22 cellular contexts compared by ENCODE assay signal in the genomic region with DNA sequence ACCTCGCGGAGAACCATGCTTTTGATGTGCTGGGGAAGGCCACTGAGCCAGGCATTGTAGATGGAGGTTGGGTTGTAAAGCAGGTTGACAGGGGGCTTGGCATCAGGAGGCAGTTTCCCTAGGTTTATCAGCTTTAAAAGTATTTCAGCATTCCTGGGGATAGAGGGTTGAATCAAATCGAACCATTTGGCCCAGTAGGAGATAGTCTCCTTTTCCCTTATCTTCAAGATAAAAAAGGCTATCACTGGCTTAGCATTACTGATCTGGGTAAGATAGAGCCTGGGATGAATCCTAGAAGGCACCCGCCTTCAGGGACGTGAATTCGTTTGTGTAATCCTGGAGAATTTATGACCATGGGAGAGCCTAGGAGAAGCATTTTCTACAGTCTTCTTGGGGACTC. TPM values are rescaled to one million over a fixed set of nuclear protein-coding genes. Genes with fewer than 3 reads are reported as not detected.
A peak's percentile ranks its signal among the peaks of the same experiment; 100 is the strongest.
DNase-seq lines count a peak whose midpoint lies in the region; ATAC-seq, FAIRE-seq and TF ChIP-seq lines count a peak whose summit lies in the region.
"Had no signal": no experiment of that assay in that cellular context is flagged by ENCODE, and none has a peak within 500 bp of the region (broad histone marks: within the 10 kb centered on the region; RNA-seq: fewer than 3 reads in every experiment).

No MANE protein-coding gene starts in this region.

- intact Hi-C loops in posterior cingulate gyrus (cut with DNase I) = no loop called here

- TF ChIP-seq CTCF in bronchial epithelial cell (IDR thresholded peaks at IDR 0.05; ENCODE audit: insufficient read depth, low read length, severe bottlenecking) = no peak
- TF ChIP-seq CTCF in osteocyte (IDR thresholded peaks at IDR 0.05) = no peak

- H3K18ac ChIP-seq in mesendoderm (ENCODE audit: low read length) = no peak overlapping the region

- no peak for DNase-seq in bronchial epithelial cell (ENCODE audit: low read depth)
- peak; percentile 92 for DNase-seq in mesendoderm
- peak; percentile 21 for DNase-seq in osteocyte (ENCODE audit: extremely low spot score, unreplicated experiment)
- DNase-seq in posterior cingulate gyrus = no peak
- DNase-seq: AML-193; Calu3; CD4-positive, alpha-beta T cell; CD8-positive, alpha-beta T cell; DMS79 treated with DMSO at 0.1 percent for 48 hours; GF-D8 had no signal

- H2BK15ac ChIP-seq in mesendoderm (replicated peaks; ENCODE audit: low read depth) = no peak overlapping the region

- H3K4me3 ChIP-seq in bronchial epithelial cell (ENCODE audit: low read depth, low read length) (no peak overlapping the region), mesendoderm (ENCODE audit: low read length) (no peak overlapping the region)
- H3K4me3 ChIP-seq: A549; BLaER1 treated with 17β-estradiol and CSF1 and Interleukin-3, amounts not matched to agents 10 nM and 100 nM had no signal

- H3K27me3 ChIP-seq in bronchial epithelial cell (ENCODE audit: control insufficient read depth, insufficient read depth, low read length) (peaks cover 2% of the 10 kb centered on the region), mesendoderm (ENCODE audit: insufficient read depth, low read length, poor library complexity) (no peaks in the 10 kb centered on the region)
- H3K27me3 ChIP-seq: BLaER1 treated with 17β-estradiol and CSF1 and Interleukin-3, amounts not matched to agents 10 nM and 100 nM had no signal

- peaks cover 10% of the 10 kb centered on the region for H3K4me1 ChIP-seq in mesendoderm (ENCODE audit: control insufficient read depth, low read depth, low read length)
- H3K4me1 ChIP-seq: A549; BLaER1 treated with 17β-estradiol and CSF1 and Interleukin-3, amounts not matched to agents 10 nM and 100 nM had no signal

- H3K23ac ChIP-seq in mesendoderm (ENCODE audit: low read length) = no peak overlapping the region

- no peak overlapping the region for H4K8ac ChIP-seq in mesendoderm (ENCODE audit: low read depth, low read length)

- no peaks in the 10 kb centered on the region for H3K79me1 ChIP-seq in mesendoderm (ENCODE audit: low read length)

- H3K36me3 ChIP-seq in bronchial epithelial cell (ENCODE audit: control insufficient read depth, insufficient read depth, low read length) (no peaks in the 10 kb centered on the region), mesendoderm (ENCODE audit: control insufficient read depth, insufficient read depth, low read length) (no peaks in the 10 kb centered on the region)
- H3K36me3 ChIP-seq: BLaER1 treated with 17β-estradiol and CSF1 and Interleukin-3, amounts not matched to agents 10 nM and 100 nM had no signal

- peak overlapping the region; percentile 89 for H2BK5ac ChIP-seq in mesendoderm (ENCODE audit: low read length)

- H3K4me2 ChIP-seq in mesendoderm (ENCODE audit: low read length) = no peak overlapping the region
- H3K4me2 ChIP-seq: A549; BLaER1 treated with 17β-estradiol and CSF1 and Interleukin-3, amounts not matched to agents 10 nM and 100 nM had no signal

- FAIRE-seq in bronchial epithelial cell (lab: Jason Lieb, UNC) = peak; percentile 84
- FAIRE-seq: A549, D721Med, G401.6, GM12891 had no signal

- no peaks in the 10 kb centered on the region for H3K79me2 ChIP-seq in mesendoderm (ENCODE audit: control insufficient read depth, insufficient read depth, low read length)

- no peak overlapping the region for H3K27ac ChIP-seq in mesendoderm (ENCODE audit: low read depth, low read length)
- H3K27ac ChIP-seq: 22Rv1; A549; BLaER1 treated with 17β-estradiol and CSF1 and Interleukin-3, amounts not matched to agents 10 nM and 100 nM; C4-2B had no signal

- no peak overlapping the region for H3K4me3 Mint-ChIP-seq in osteocyte (ENCODE audit: unreplicated experiment)
- H3K4me3 Mint-ChIP-seq: B cell; CD4-positive, alpha-beta T cell; CD8-positive, alpha-beta T cell had no signal

- peak overlapping the region; percentile 82 for H3K56ac ChIP-seq in mesendoderm (ENCODE audit: low read length)

- no peaks in the 10 kb centered on the region for H3K9me3 Mint-ChIP-seq in osteocyte (ENCODE audit: unreplicated experiment)
- H3K9me3 Mint-ChIP-seq: CD4-positive, alpha-beta T cell; CD8-positive, alpha-beta T cell had no signal

- H3K27ac Mint-ChIP-seq in osteocyte (ENCODE audit: unreplicated experiment) = no peak overlapping the region
- H3K27ac Mint-ChIP-seq: B cell; CD4-positive, alpha-beta T cell; CD8-positive, alpha-beta T cell had no signal

- no peak for ATAC-seq in GM21360 (IDR thresholded peaks at IDR 0.05; ENCODE audit: unreplicated experiment)
- ATAC-seq: A549; CD8-positive, alpha-beta T cell had no signal

- H2AK5ac ChIP-seq in mesendoderm (ENCODE audit: low read length) = no peak overlapping the region

- H2BK120ac ChIP-seq in mesendoderm (ENCODE audit: low read depth, low read length) = no peak overlapping the region

- no peak overlapping the region for H3K4ac ChIP-seq in mesendoderm (ENCODE audit: low read depth, low read length)

- no peak overlapping the region for H4K5ac ChIP-seq in mesendoderm (ENCODE audit: low read length)

- no peaks in the 10 kb centered on the region for H3K27me3 Mint-ChIP-seq in osteocyte (ENCODE audit: unreplicated experiment)
- H3K27me3 Mint-ChIP-seq: B cell; CD4-positive, alpha-beta T cell had no signal

- H3K9ac ChIP-seq in mesendoderm (ENCODE audit: low read length) = no peak overlapping the region
- H3K9ac ChIP-seq: BLaER1 treated with 17β-estradiol and CSF1 and Interleukin-3, amounts not matched to agents 10 nM and 100 nM had no signal

- H3K36me3 Mint-ChIP-seq in osteocyte (ENCODE audit: unreplicated experiment) = peaks cover 3% of the 10 kb centered on the region
- H3K36me3 Mint-ChIP-seq: CD8-positive, alpha-beta T cell had no signal

- no CpG with 5 or more reads among the region's 6 CpGs for WGBS in mesendoderm (ENCODE audit: extremely low coverage, insufficient coverage, low lambda C conversion rate)

- peaks cover 8% of the 10 kb centered on the region for H3K4me1 Mint-ChIP-seq in osteocyte (ENCODE audit: unreplicated experiment)
- H3K4me1 Mint-ChIP-seq: B cell had no signal

RNA-seq across cellular contexts. Expression of gene SLC6A16, which starts 30.6 kb away (rescaled TPM):
- under 0.01 TPM in 1 of 2 replicates, not detected in the other for total RNA-seq in bronchial epithelial cell
- polyA plus RNA-seq in mesendoderm (2013, experiment 1 of 2) = 0.32 TPM
- polyA plus RNA-seq in mesendoderm (2013, experiment 2 of 2) = 0.41 TPM
- 5.3 and 6.0 TPM in 2 replicates for total RNA-seq in osteocyte
- total RNA-seq: A172, Calu3 had no signal

RNA-seq across cellular contexts. Expression of gene CD37, which starts 40.8 kb away (rescaled TPM):
- total RNA-seq in bronchial epithelial cell (not detected in 2 replicates), osteocyte (not detected in 2 replicates)
- 0.13 TPM for polyA plus RNA-seq in mesendoderm (2013, experiment 1 of 2)
- 0.17 TPM for polyA plus RNA-seq in mesendoderm (2013, experiment 2 of 2)
- total RNA-seq: A172, Caco-2, Calu3 had no signal
- polyA plus RNA-seq: BJ had no signal

Comparison
In these comparisons a context has a peak if more than half of its experiments do, and no peak if none do; other contexts are left out.
1. DNase-seq: peak in mesendoderm (single experiment) and osteocyte (single experiment); none in bronchial epithelial cell (single experiment) and posterior cingulate gyrus (0 of 10).